17 cellular contexts compared by ENCODE assay signal in the genomic region with DNA sequence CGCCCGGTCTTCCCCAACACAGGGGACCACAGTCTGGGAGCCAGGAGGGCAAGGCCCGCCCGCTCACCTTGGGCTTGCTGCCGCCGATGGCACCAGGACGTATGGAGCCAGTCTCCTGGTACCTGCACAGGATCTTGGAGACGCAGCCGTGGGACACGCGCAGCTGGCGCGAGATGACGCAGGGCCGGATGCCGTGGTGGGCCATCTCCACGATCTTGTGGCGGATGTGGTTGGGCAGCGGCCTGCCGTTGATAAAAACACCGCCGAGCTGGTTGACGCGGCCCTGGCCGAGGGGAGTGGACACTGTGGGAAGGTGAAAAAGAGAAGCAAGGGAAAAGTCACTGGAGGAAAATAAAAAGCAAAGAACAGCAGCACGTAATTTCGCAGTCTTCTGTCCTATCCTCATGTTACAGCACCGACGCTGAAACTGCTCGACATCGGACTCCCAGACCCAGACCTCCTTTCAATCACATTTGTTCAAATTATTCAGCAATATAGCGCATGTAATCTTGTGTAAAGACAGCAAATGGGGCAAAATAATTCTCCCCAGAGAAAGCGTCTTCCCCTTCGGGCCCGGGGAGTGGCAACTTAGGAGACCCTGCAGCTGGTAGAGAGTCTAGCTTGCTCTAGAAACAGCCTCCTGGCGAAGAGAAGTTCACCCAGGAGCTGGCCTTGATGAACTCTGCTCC. TPM values are rescaled to one million over a fixed set of nuclear protein-coding genes. Genes with fewer than 3 reads are reported as not detected.
A peak's percentile ranks its signal among the peaks of the same experiment; 100 is the strongest.
DNase-seq lines count a peak whose midpoint lies in the region; ATAC-seq and TF ChIP-seq lines count a peak whose summit lies in the region.
"Had no signal": no experiment of that assay in that cellular context is flagged by ENCODE, and none has a peak within 500 bp of the region (broad histone marks: within the 10 kb centered on the region; RNA-seq: fewer than 3 reads in every experiment).

No MANE protein-coding gene starts in this region.

- intact Hi-C loops in activated CD4-positive, alpha-beta memory T cell treated with anti-CD3 and anti-CD28 coated beads for 36 hours (cut with micrococcal nuclease), result no loop called here

- DNase-seq in activated CD4-positive, alpha-beta memory T cell treated with anti-CD3 and anti-CD28 coated beads for 36 hours, result no peak
- DNase-seq in activated CD4-positive, alpha-beta memory T cell treated with anti-CD3 and anti-CD28 coated beads, Interleukin-2, amount 10 ng/mL, durations not matched to agents 7 days and 5 days, result no peak
- DNase-seq in UCSD-AML1 (lab: John Stamatoyannopoulos, UW; ENCODE audit: unreplicated experiment), result peak; percentile 36
- peak in 1 of 2 donors; percentile 75 for DNase-seq in foreskin fibroblast
- no peak for DNase-seq in stimulated activated effector memory CD8-positive, alpha-beta T cell treated with anti-CD3 and anti-CD28 coated beads, Interleukin-12 subunit alpha, Interleukin-12 subunit beta, amount 100 ng/mL, for 72 hours (ENCODE audit: low spot score in 2 of 2)
- no peak for DNase-seq in kidney glomerular epithelial cell (lab: John Stamatoyannopoulos, UW)
- no peak for DNase-seq in GM19240 (ENCODE audit: insufficient read length, low spot score)
- DNase-seq: activated CD4-positive, CD25-positive, alpha-beta regulatory T cell treated with anti-CD3 and anti-CD28 coated beads, Interleukin-2, amount 50 U/mL, for 72 hours; activated gamma-delta T cell treated with Interleukin-2 at 50 U/mL for 16 hours; DND-41; NCI-H1436 treated with DMSO at 0.1 percent for 48 hours; NCI-H774; SHP77; stimulated activated CD4-positive, alpha-beta T cell treated with anti-CD3 and anti-CD28 coated beads, Interleukin-4, amount 100 ng/mL, for 1 hour had no signal

- POLR2A ChIA-PET in activated CD4-positive, alpha-beta memory T cell treated with anti-CD3 and anti-CD28 coated beads for 36 hours (lab: Charles Lee), result no interaction called here
- POLR2A ChIA-PET in activated CD4-positive, alpha-beta memory T cell treated with anti-CD3 and anti-CD28 coated beads, Interleukin-2, amount 10 ng/mL, durations not matched to agents 7 days and 5 days (lab: Charles Lee), result no interaction called here

- H3K4me3 ChIP-seq in foreskin fibroblast (ENCODE audit: low read depth in 1 of 2, low read length in 2 of 2), result peak overlapping the region; percentile 61 to 70

- peaks cover 90% of the 10 kb centered on the region for H3K27me3 Mint-ChIP-seq in activated CD4-positive, alpha-beta memory T cell treated with anti-CD3 and anti-CD28 coated beads for 36 hours
- H3K27me3 Mint-ChIP-seq in activated CD4-positive, alpha-beta memory T cell treated with anti-CD3 and anti-CD28 coated beads, Interleukin-2, amount 10 ng/mL, durations not matched to agents 7 days and 5 days, result peaks cover 92% of the 10 kb centered on the region

- CTCF ChIA-PET in activated CD4-positive, alpha-beta memory T cell treated with anti-CD3 and anti-CD28 coated beads for 36 hours (lab: Charles Lee), result interaction anchor here (1.2 to 1.4 kb wide), 2 partner anchors 17 to 21 kb away, joined by 3 to 8 read pairs; no protein-coding TSS in a partner anchor
- CTCF ChIA-PET in activated CD4-positive, alpha-beta memory T cell treated with anti-CD3 and anti-CD28 coated beads, Interleukin-2, amount 10 ng/mL, durations not matched to agents 7 days and 5 days (lab: Charles Lee), result no interaction called here

- ATAC-seq in stimulated activated effector memory CD8-positive, alpha-beta T cell treated with anti-CD3 and anti-CD28 coated beads, Interleukin-12 subunit alpha, Interleukin-12 subunit beta, amount 100 ng/mL, for 72 hours, result no peak
- ATAC-seq in HG03097 (IDR thresholded peaks at IDR 0.05; ENCODE audit: low FRiP score, unreplicated experiment), result no peak

- no peak for TF ChIP-seq CTCF in foreskin fibroblast (IDR thresholded peaks at IDR 0.05; ENCODE audit: low read depth, low read length)

- H3K36me3 Mint-ChIP-seq in activated CD4-positive, alpha-beta memory T cell treated with anti-CD3 and anti-CD28 coated beads for 36 hours, result peaks cover 2% of the 10 kb centered on the region
- H3K36me3 Mint-ChIP-seq in activated CD4-positive, alpha-beta memory T cell treated with anti-CD3 and anti-CD28 coated beads, Interleukin-2, amount 10 ng/mL, durations not matched to agents 7 days and 5 days (ENCODE audit: low read depth), result peaks cover 15% of the 10 kb centered on the region
- H3K36me3 Mint-ChIP-seq in stimulated activated effector memory CD8-positive, alpha-beta T cell treated with anti-CD3 and anti-CD28 coated beads, Interleukin-12 subunit alpha, Interleukin-12 subunit beta, amount 100 ng/mL, for 72 hours, result peaks cover 22% of the 10 kb centered on the region

- H3K4me3 Mint-ChIP-seq in activated CD4-positive, alpha-beta memory T cell treated with anti-CD3 and anti-CD28 coated beads for 36 hours, result peak overlapping the region; percentile 18
- no peak overlapping the region for H3K4me3 Mint-ChIP-seq in activated CD4-positive, alpha-beta memory T cell treated with anti-CD3 and anti-CD28 coated beads, Interleukin-2, amount 10 ng/mL, durations not matched to agents 7 days and 5 days
- H3K4me3 Mint-ChIP-seq in stimulated activated effector memory CD8-positive, alpha-beta T cell treated with anti-CD3 and anti-CD28 coated beads, Interleukin-12 subunit alpha, Interleukin-12 subunit beta, amount 100 ng/mL, for 72 hours, result peak overlapping the region; percentile 22

- peaks cover 36% of the 10 kb centered on the region for H3K4me1 Mint-ChIP-seq in activated CD4-positive, alpha-beta memory T cell treated with anti-CD3 and anti-CD28 coated beads for 36 hours (ENCODE audit: low read depth)
- H3K4me1 Mint-ChIP-seq in activated CD4-positive, alpha-beta memory T cell treated with anti-CD3 and anti-CD28 coated beads, Interleukin-2, amount 10 ng/mL, durations not matched to agents 7 days and 5 days, result peaks cover 37% of the 10 kb centered on the region
- H3K4me1 Mint-ChIP-seq in stimulated activated effector memory CD8-positive, alpha-beta T cell treated with anti-CD3 and anti-CD28 coated beads, Interleukin-12 subunit alpha, Interleukin-12 subunit beta, amount 100 ng/mL, for 72 hours, result peaks cover 18% of the 10 kb centered on the region

- no peaks in the 10 kb centered on the region for H3K9me3 Mint-ChIP-seq in activated CD4-positive, alpha-beta memory T cell treated with anti-CD3 and anti-CD28 coated beads for 36 hours
- H3K9me3 Mint-ChIP-seq in activated CD4-positive, alpha-beta memory T cell treated with anti-CD3 and anti-CD28 coated beads, Interleukin-2, amount 10 ng/mL, durations not matched to agents 7 days and 5 days, result peaks cover 5% of the 10 kb centered on the region
- peaks cover 4% of the 10 kb centered on the region for H3K9me3 Mint-ChIP-seq in stimulated activated effector memory CD8-positive, alpha-beta T cell treated with anti-CD3 and anti-CD28 coated beads, Interleukin-12 subunit alpha, Interleukin-12 subunit beta, amount 100 ng/mL, for 72 hours

- peak overlapping the region; percentile 28 for H3K27ac Mint-ChIP-seq in activated CD4-positive, alpha-beta memory T cell treated with anti-CD3 and anti-CD28 coated beads for 36 hours
- H3K27ac Mint-ChIP-seq in activated CD4-positive, alpha-beta memory T cell treated with anti-CD3 and anti-CD28 coated beads, Interleukin-2, amount 10 ng/mL, durations not matched to agents 7 days and 5 days, result no peak overlapping the region
- H3K27ac Mint-ChIP-seq in stimulated activated effector memory CD8-positive, alpha-beta T cell treated with anti-CD3 and anti-CD28 coated beads, Interleukin-12 subunit alpha, Interleukin-12 subunit beta, amount 100 ng/mL, for 72 hours, result no peak overlapping the region

RNA-seq across cellular contexts. Expression of a gene that starts 1.7 kb away (rescaled TPM):
- total RNA-seq in activated CD4-positive, alpha-beta memory T cell treated with anti-CD3 and anti-CD28 coated beads for 36 hours, result not detected
- not detected for total RNA-seq in activated CD4-positive, alpha-beta memory T cell treated with anti-CD3 and anti-CD28 coated beads, Interleukin-2, amount 10 ng/mL, durations not matched to agents 7 days and 5 days
- total RNA-seq: dermis microvascular lymphatic vessel endothelial cell, pancreas had no signal
